ENCODE assay signal across 25 cellular contexts in genomic region chr15:68868296-68868695, GRCh38.
"Had no signal": no experiment of that assay in that cellular context is flagged by ENCODE, and none has a peak within 500 bp of the region (broad histone marks: within the 10 kb centered on the region; RNA-seq: fewer than 3 reads in every experiment).

No MANE protein-coding gene starts in this region.

- H3K36me3 Mint-ChIP-seq: immature natural killer cell; stimulated activated effector memory CD8-positive, alpha-beta T cell treated with anti-CD3 and anti-CD28 coated beads, Interleukin-12 subunit alpha, Interleukin-12 subunit beta, amount 100 ng/mL, for 72 hours had no signal

- DNase-seq: immature natural killer cell; kidney; left colon; left lung; lower lobe of right lung; mammary epithelial cell; mesenchymal stem cell; naive thymus-derived CD8-positive, alpha-beta T cell; nucleus accumbens; pancreas; posterior cingulate gyrus; retina; right cardiac atrium; stimulated activated CD4-positive, alpha-beta T cell treated with anti-CD3 and anti-CD28 coated beads, Interleukin-12 subunit alpha, Interleukin-12 subunit beta, amount 100 ng/mL, for 4 hours; stimulated activated CD4-positive, alpha-beta T cell treated with anti-CD3 and anti-CD28 coated beads, Interleukin-15, amount 100 ng/mL, for 24 hours; stimulated activated CD4-positive, alpha-beta T cell treated with anti-CD3 and anti-CD28 coated beads, Interleukin-2, amount 100 ng/mL, for 24 hours; stimulated activated CD4-positive, alpha-beta T cell treated with anti-CD3 and anti-CD28 coated beads, Interleukin-4, amount 100 ng/mL, for 1 hour; stimulated activated naive CD4-positive, alpha-beta T cell; tibial artery; trophoblast cell; upper lobe of right lung had no signal

- H3K9me3 Mint-ChIP-seq: immature natural killer cell; stimulated activated effector memory CD8-positive, alpha-beta T cell treated with anti-CD3 and anti-CD28 coated beads, Interleukin-12 subunit alpha, Interleukin-12 subunit beta, amount 100 ng/mL, for 72 hours had no signal

- H3K4me3 Mint-ChIP-seq: immature natural killer cell; naive thymus-derived CD8-positive, alpha-beta T cell; nephron; neural crest cell; stimulated activated effector memory CD8-positive, alpha-beta T cell treated with anti-CD3 and anti-CD28 coated beads, Interleukin-12 subunit alpha, Interleukin-12 subunit beta, amount 100 ng/mL, for 72 hours; stimulated activated naive CD8-positive, alpha-beta T cell treated with anti-CD3 and anti-CD28 coated beads, Interleukin-15, Interleukin-2, amounts not matched to agents 100 ng/mL and 50 ng/mL, for 24 hours had no signal

- H3K27ac Mint-ChIP-seq: immature natural killer cell; nephron; stimulated activated effector memory CD8-positive, alpha-beta T cell treated with anti-CD3 and anti-CD28 coated beads, Interleukin-12 subunit alpha, Interleukin-12 subunit beta, amount 100 ng/mL, for 72 hours; stimulated activated naive CD8-positive, alpha-beta T cell treated with anti-CD3 and anti-CD28 coated beads, Interleukin-15, Interleukin-2, amounts not matched to agents 100 ng/mL and 50 ng/mL, for 24 hours had no signal

- H3K4me1 Mint-ChIP-seq: immature natural killer cell; naive thymus-derived CD8-positive, alpha-beta T cell; nephron; neural crest cell; stimulated activated effector memory CD8-positive, alpha-beta T cell treated with anti-CD3 and anti-CD28 coated beads, Interleukin-12 subunit alpha, Interleukin-12 subunit beta, amount 100 ng/mL, for 72 hours had no signal
